ENCODE assay signal across 8 cellular contexts in the genomic region with DNA sequence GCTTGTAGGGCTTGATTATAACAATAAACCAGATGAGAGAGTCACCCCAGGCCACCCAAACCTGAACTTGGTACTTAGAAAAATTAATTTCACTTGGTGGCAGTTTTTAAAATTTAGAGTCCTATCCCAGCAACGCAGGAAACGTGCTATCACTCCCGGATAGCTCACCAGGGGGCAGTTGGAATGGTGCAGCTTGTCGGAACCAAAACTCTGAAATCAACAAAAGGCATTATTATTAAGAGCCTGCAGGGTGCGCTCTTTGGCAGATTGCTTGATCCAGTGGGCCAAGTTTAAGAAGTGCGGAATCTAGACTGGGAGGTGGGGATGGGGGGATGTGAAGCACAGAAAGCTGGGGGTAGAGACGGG. TPM values are rescaled to one million over a fixed set of nuclear protein-coding genes. Genes with fewer than 3 reads are reported as not detected.
DNase-seq lines count a peak whose midpoint lies in the region; ATAC-seq and TF ChIP-seq lines count a peak whose summit lies in the region.

No MANE protein-coding gene starts in this region.

- H3K4me3 ChIP-seq in GM08714 (ENCODE audit: low read length) (peak overlapping the region; percentile 53), mesodermal cell (ENCODE audit: extremely low read depth, insufficient read depth, low read length, poor library complexity, severe bottlenecking) (peak overlapping the region; percentile 67), upper lobe of right lung (peak overlapping the region; percentile 65)

- H3K27ac Mint-ChIP-seq in T-helper 17 cell: no peak overlapping the region

- 5% methylated on average over 4 of the region's 7 CpGs; no CpG with 5 or more reads in 1 of the 2 experiments for WGBS in mesodermal cell (ENCODE audit: insufficient coverage in 2 of 2), 2 experiments

- ATAC-seq in T-helper 17 cell (no peak), upper lobe of right lung (peak; percentile 80)

- H3K36me3 ChIP-seq in mesodermal cell (ENCODE audit: control insufficient read depth, insufficient read depth, low read length) (no peaks in the 10 kb centered on the region), upper lobe of right lung (no peaks in the 10 kb centered on the region)

- peaks cover 81% of the 10 kb centered on the region for H3K27me3 Mint-ChIP-seq in T-helper 17 cell

- H3K9me3 ChIP-seq in T-helper 17 cell (ENCODE audit: control insufficient read depth, low read length, poor library complexity, severe bottlenecking) (no peaks in the 10 kb centered on the region), mesodermal cell (ENCODE audit: control insufficient read depth, low read length) (no peaks in the 10 kb centered on the region), upper lobe of right lung (no peaks in the 10 kb centered on the region)

- H3K27me3 ChIP-seq in upper lobe of right lung: peaks cover 23% of the 10 kb centered on the region

- DNase-seq in NCI-H1694 (lab: John Stamatoyannopoulos, UW): peak; percentile 73
- no peak for DNase-seq in T-helper 17 cell
- no peak for DNase-seq in epithelial cell of prostate (ENCODE audit: low read depth, low spot score)
- DNase-seq in upper lobe of right lung: no peak
- DNase-seq in DMS114 treated with DMSO at 0.1 percent for 48 hours (lab: John Stamatoyannopoulos, UW; ENCODE audit: unreplicated experiment): no peak

- H3K4me1 Mint-ChIP-seq in T-helper 17 cell: peaks cover 24% of the 10 kb centered on the region

- TF ChIP-seq CTCF in 22Rv1 (IDR thresholded peaks at IDR 0.05): peak; percentile 84
- TF ChIP-seq CTCF in upper lobe of right lung (IDR thresholded peaks at IDR 0.05): peak; percentile 58

- no peaks in the 10 kb centered on the region for H3K36me3 Mint-ChIP-seq in T-helper 17 cell (ENCODE audit: low read depth)

- H3K4me1 ChIP-seq in mesodermal cell (ENCODE audit: control insufficient read depth, insufficient read depth, low read length, poor library complexity, severe bottlenecking) (no peaks in the 10 kb centered on the region), upper lobe of right lung (peaks cover 17% of the 10 kb centered on the region)

- H3K4me3 Mint-ChIP-seq in T-helper 17 cell: peak overlapping the region; percentile 93

- intact Hi-C loops in upper lobe of right lung (cut with DNase I): no loop called here

- H3K27ac ChIP-seq in 22Rv1 (peak overlapping the region; percentile 98), epithelial cell of prostate (peak overlapping the region; percentile 83), mesodermal cell (ENCODE audit: low read depth, low read length, severe bottlenecking) (peak overlapping the region; percentile 3), upper lobe of right lung (peak overlapping the region; percentile 70)

RNA-seq across cellular contexts. Expression of a gene that starts 2.4 kb away (rescaled TPM):
- total RNA-seq in T-helper 17 cell: not detected
- polyA plus RNA-seq in mesodermal cell (2013, experiment 1 of 2): 16.1 TPM
- 11.9 TPM for polyA plus RNA-seq in mesodermal cell (2013, experiment 2 of 2)
- 20.2 TPM for total RNA-seq in upper lobe of right lung

Comparison
In these comparisons a context has a peak if more than half of its experiments do, and no peak if none do; other contexts are left out.
1. H3K27ac ChIP-seq: peak in every context shown above with its lines; median percentile 98 in 22Rv1; 83 in epithelial cell of prostate; 70 in upper lobe of right lung; 3 in mesodermal cell.
2. RNA of a gene that starts 2.4 kb away (total RNA-seq): 20.2 TPM in upper lobe of right lung (single experiment); not detected in T-helper 17 cell; every median in the first group is over 10 times any median in the second.
3. Peak in every context shown above with its lines, with median percentiles within 50 percentile points of each other: H3K4me3 ChIP-seq.